19 cellular contexts compared by ENCODE assay signal in the genomic region with DNA sequence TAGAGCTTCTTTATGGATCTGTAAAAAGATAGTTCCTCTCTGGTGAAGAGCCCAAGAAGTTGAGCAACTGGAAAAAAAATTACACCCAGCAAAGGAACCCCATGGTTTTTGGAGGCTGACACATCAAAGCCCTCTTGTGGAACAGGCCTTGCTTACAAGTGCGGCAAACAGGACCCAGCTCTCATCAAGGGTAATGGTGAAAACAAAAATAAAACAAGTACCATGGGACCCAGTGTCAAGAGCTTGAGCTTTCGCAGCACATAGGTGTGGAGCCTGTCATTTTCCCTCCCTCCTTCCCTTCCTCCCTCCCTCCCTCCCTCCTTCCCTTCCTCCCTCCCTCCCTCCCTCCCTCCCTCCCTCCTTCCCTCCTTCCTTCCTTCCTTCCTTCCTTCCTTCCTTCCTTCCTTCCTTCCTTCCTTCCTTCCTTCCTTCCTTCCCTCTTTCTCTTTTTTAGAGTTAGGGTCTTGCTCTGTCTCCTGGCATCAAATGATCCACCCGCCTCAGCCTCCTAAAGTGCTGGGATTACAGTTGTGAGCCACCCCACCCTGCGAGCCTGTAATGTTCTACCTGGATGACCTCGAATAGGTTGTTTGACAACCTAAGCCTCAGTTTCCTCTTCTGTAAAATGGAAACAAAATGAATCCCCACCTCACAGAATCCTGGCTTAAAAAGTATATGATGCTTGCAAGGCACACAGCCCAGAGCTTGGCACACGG.
"Had no signal": no experiment of that assay in that cellular context is flagged by ENCODE, and none has a peak within 500 bp of the region (broad histone marks: within the 10 kb centered on the region; RNA-seq: fewer than 3 reads in every experiment).

No MANE protein-coding gene starts in this region.

- H3K9me3 Mint-ChIP-seq: nephron; stimulated activated naive B cell treated with anti-CD40 and anti-IgM and Interleukin-4, amounts not matched to agents 10 μg/mL and 1 μg/mL and 100 μg/mL, for 72 hours; stimulated activated naive CD8-positive, alpha-beta T cell treated with anti-CD3 and anti-CD28 coated beads, Interleukin-15, Interleukin-2, amounts not matched to agents 100 ng/mL and 50 ng/mL, for 24 hours had no signal

- H3K4me1 Mint-ChIP-seq: naive thymus-derived CD4-positive, alpha-beta T cell; nephron; stimulated activated naive B cell treated with anti-CD40 and anti-IgM and Interleukin-4, amounts not matched to agents 10 μg/mL and 1 μg/mL and 100 μg/mL, for 72 hours had no signal

- H3K9me3 ChIP-seq: left lung, prostate gland, thoracic aorta, tibial nerve, upper lobe of left lung had no signal

- DNase-seq: dermis blood vessel endothelial cell; effector memory CD4-positive, alpha-beta T cell; erythroblast; kidney; left lung; mesenchymal stem cell; midbrain; naive thymus-derived CD4-positive, alpha-beta T cell; right cardiac atrium; small intestine; stimulated activated CD4-positive, alpha-beta T cell treated with anti-CD3 and anti-CD28 coated beads, Interleukin-15, amount 100 ng/mL, for 24 hours; stimulated activated CD4-positive, alpha-beta T cell treated with anti-CD3 and anti-CD28 coated beads, Interleukin-2, amount 100 ng/mL, for 48 hours; stimulated activated naive B cell treated with anti-CD40 and anti-IgM and Interleukin-4, amounts not matched to agents 10 μg/mL and 1 μg/mL and 100 μg/mL, for 72 hours; upper lobe of left lung had no signal

- H3K27ac Mint-ChIP-seq: naive thymus-derived CD4-positive, alpha-beta T cell; nephron; stimulated activated naive B cell treated with anti-CD40 and anti-IgM and Interleukin-4, amounts not matched to agents 10 μg/mL and 1 μg/mL and 100 μg/mL, for 72 hours; stimulated activated naive CD8-positive, alpha-beta T cell treated with anti-CD3 and anti-CD28 coated beads, Interleukin-15, Interleukin-2, amounts not matched to agents 100 ng/mL and 50 ng/mL, for 24 hours had no signal

- H3K36me3 Mint-ChIP-seq: naive thymus-derived CD4-positive, alpha-beta T cell; stimulated activated naive B cell treated with anti-CD40 and anti-IgM and Interleukin-4, amounts not matched to agents 10 μg/mL and 1 μg/mL and 100 μg/mL, for 72 hours had no signal

- H3K4me3 Mint-ChIP-seq: naive thymus-derived CD4-positive, alpha-beta T cell; nephron; stimulated activated naive B cell treated with anti-CD40 and anti-IgM and Interleukin-4, amounts not matched to agents 10 μg/mL and 1 μg/mL and 100 μg/mL, for 72 hours; stimulated activated naive CD8-positive, alpha-beta T cell treated with anti-CD3 and anti-CD28 coated beads, Interleukin-15, Interleukin-2, amounts not matched to agents 100 ng/mL and 50 ng/mL, for 24 hours had no signal

- ATAC-seq: naive thymus-derived CD4-positive, alpha-beta T cell; right cardiac atrium; stimulated activated naive B cell treated with anti-CD40 and anti-IgM and Interleukin-4, amounts not matched to agents 10 μg/mL and 1 μg/mL and 100 μg/mL, for 72 hours had no signal
